20 cellular contexts compared by ENCODE assay signal in genomic region chr5:76207122-76207521, GRCh38.
"Had no signal": no experiment of that assay in that cellular context is flagged by ENCODE, and none has a peak within 500 bp of the region (broad histone marks: within the 10 kb centered on the region; RNA-seq: fewer than 3 reads in every experiment).

No MANE protein-coding gene starts in this region.

- H3K27me3 ChIP-seq: gastrocnemius medialis, ovary, right lobe of liver, transverse colon, vagina had no signal

- H3K27ac ChIP-seq: epithelial cell of prostate, gastrocnemius medialis, lower lobe of right lung, ovary, right lobe of liver, transverse colon, vagina had no signal

- FAIRE-seq: keratinocyte, small intestine had no signal

- H3K4me1 ChIP-seq: gastrocnemius medialis, lower lobe of right lung, right lobe of liver, vagina had no signal

- ATAC-seq: esophagus mucosa; gastrocnemius medialis; left ventricle myocardium superior; lower lobe of right lung; natural killer cell; right lobe of liver; stimulated activated naive B cell treated with anti-CD40 and anti-IgM and Interleukin-4, amounts not matched to agents 10 μg/mL and 1 μg/mL and 100 μg/mL, for 72 hours had no signal

- H3K4me3 ChIP-seq: gastrocnemius medialis, lower lobe of right lung, ovary, right lobe of liver, transverse colon, vagina had no signal

- H3K9me3 ChIP-seq: gastrocnemius medialis, ovary, right lobe of liver, vagina had no signal

- H3K36me3 ChIP-seq: gastrocnemius medialis, lower lobe of right lung, ovary, right lobe of liver, transverse colon, vagina had no signal

- DNase-seq: effector CD8-positive, alpha-beta T cell; endodermal cell; foreskin fibroblast; gastrocnemius medialis; head of caudate nucleus; left ventricle myocardium superior; lower lobe of right lung; natural killer cell; occipital lobe; ovary; right lobe of liver; small intestine; stimulated activated CD4-positive, alpha-beta T cell treated with anti-CD3 and anti-CD28 coated beads, Interleukin-15, amount 100 ng/mL, for 24 hours; stimulated activated CD4-positive, alpha-beta T cell treated with anti-CD3 and anti-CD28 coated beads, Interleukin-2, amount 100 ng/mL, for 48 hours; stimulated activated naive B cell treated with anti-CD40 and anti-IgM and Interleukin-4, amounts not matched to agents 10 μg/mL and 1 μg/mL and 100 μg/mL, for 72 hours; transverse colon had no signal
